ENCODE assay signal across 33 cellular contexts in the genomic region with DNA sequence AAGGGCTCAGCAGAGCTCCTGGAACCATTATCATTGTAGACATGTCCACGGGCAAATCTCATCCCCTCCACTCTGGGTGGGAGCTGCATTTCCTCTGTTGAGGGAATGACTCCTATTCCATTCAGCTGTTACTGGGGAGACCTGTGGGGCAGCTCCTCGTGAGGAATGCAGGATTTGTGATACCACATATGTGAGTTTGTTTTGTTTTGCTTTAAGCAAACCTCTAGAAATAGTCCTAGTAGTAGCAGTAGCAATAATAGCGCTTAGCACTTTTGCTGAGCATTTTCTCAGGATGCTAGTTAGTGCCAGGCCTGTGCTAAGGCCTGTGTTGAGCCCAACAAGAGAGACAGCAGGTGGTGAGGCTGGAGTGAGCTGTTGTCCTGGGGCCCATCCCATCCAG. TPM values are rescaled to one million over a fixed set of nuclear protein-coding genes. Genes with fewer than 3 reads are reported as not detected.
"Had no signal": no experiment of that assay in that cellular context is flagged by ENCODE, and none has a peak within 500 bp of the region (broad histone marks: within the 10 kb centered on the region; RNA-seq: fewer than 3 reads in every experiment).

No MANE protein-coding gene starts in this region.

- DNase-seq: activated CD4-positive, alpha-beta T cell treated with anti-CD3 and anti-CD28 coated beads for 36 hours; activated CD4-positive, alpha-beta T cell treated with anti-CD3 and anti-CD28 coated beads, Interleukin-2, amount 50 U/mL, for 4 hours; activated CD4-positive, CD25-positive, alpha-beta regulatory T cell; activated gamma-delta T cell treated with Interleukin-2 at 50 U/mL for 16 hours; activated naive CD4-positive, alpha-beta T cell treated with anti-CD3 and anti-CD28 coated beads, Interleukin-2, amount 50 U/mL, for 16 hours; activated T-cell treated with anti-CD3 and anti-CD28 coated beads, Interleukin-2, amount 50 U/mL, for 1 hour; dermis blood vessel endothelial cell; effector memory CD4-positive, alpha-beta T cell; gastrocnemius medialis; hippocampal formation; left cardiac atrium; left ventricle myocardium superior; mucosa of descending colon; naive B cell; pancreas; retina; small intestine; stimulated activated CD4-positive, alpha-beta T cell treated with anti-CD3 and anti-CD28 coated beads, Interleukin-4, amount 100 ng/mL, for 4 hours; stimulated activated CD8-positive, alpha-beta memory T cell treated with anti-CD3 and anti-CD28 coated beads, Interleukin-4, amount 100 ng/mL, for 48 hours; stimulated activated naive CD4-positive, alpha-beta T cell; testis; transverse colon; uterus had no signal

- H3K27ac Mint-ChIP-seq: activated CD4-positive, alpha-beta T cell treated with anti-CD3 and anti-CD28 coated beads for 36 hours; activated T-helper 1 cell treated with anti-CD3 and anti-CD28 coated beads, Interleukin-12 subunit alpha, Interleukin-12 subunit beta, Interleukin-2, Interleukin-4 antibody, amounts not matched to agents 30 ng/mL and 10 ng/mL and 1 ng/mL, durations not matched to agents 14 hours and 24 hours and 36 hours; naive B cell had no signal

- H3K4me1 Mint-ChIP-seq: activated CD4-positive, alpha-beta T cell treated with anti-CD3 and anti-CD28 coated beads for 36 hours had no signal

- H3K27me3 ChIP-seq: breast epithelium, pancreas, testis, uterus had no signal

- H3K4me3 ChIP-seq: breast epithelium, gastrocnemius medialis, mucosa of descending colon, pancreas, prostate gland, testis, transverse colon, uterus had no signal

- H3K9me3 ChIP-seq: breast epithelium, gastrocnemius medialis, mucosa of descending colon, pancreas, prostate gland, testis, transverse colon, uterus had no signal

- H3K4me3 Mint-ChIP-seq: activated CD4-positive, alpha-beta T cell treated with anti-CD3 and anti-CD28 coated beads for 36 hours; activated T-helper 1 cell treated with anti-CD3 and anti-CD28 coated beads, Interleukin-12 subunit alpha, Interleukin-12 subunit beta, Interleukin-2, Interleukin-4 antibody, amounts not matched to agents 30 ng/mL and 10 ng/mL and 1 ng/mL, durations not matched to agents 14 hours and 24 hours and 36 hours; central memory CD8-positive, alpha-beta T cell had no signal

- H3K27ac ChIP-seq: breast epithelium, gastrocnemius medialis, pancreas, prostate gland, testis, transverse colon, uterus had no signal

- H3K9me3 Mint-ChIP-seq: activated T-helper 1 cell treated with anti-CD3 and anti-CD28 coated beads, Interleukin-12 subunit alpha, Interleukin-12 subunit beta, Interleukin-2, Interleukin-4 antibody, amounts not matched to agents 30 ng/mL and 10 ng/mL and 1 ng/mL, durations not matched to agents 14 hours and 24 hours and 36 hours; central memory CD8-positive, alpha-beta T cell; naive B cell had no signal

- H3K36me3 ChIP-seq: breast epithelium, gastrocnemius medialis, pancreas, prostate gland, transverse colon, uterus had no signal

- H3K4me1 ChIP-seq: breast epithelium, gastrocnemius medialis, pancreas, prostate gland, testis, transverse colon, uterus had no signal

- H3K36me3 Mint-ChIP-seq: naive B cell had no signal

- ATAC-seq: activated CD4-positive, alpha-beta T cell treated with anti-CD3 and anti-CD28 coated beads for 36 hours; gastrocnemius medialis; left cardiac atrium; left ventricle myocardium superior; mucosa of descending colon; pancreas had no signal

RNA-seq across cellular contexts. Expression of a gene that starts 10.8 kb away (rescaled TPM):
- total RNA-seq: activated CD4-positive, alpha-beta T cell treated with anti-CD3 and anti-CD28 coated beads for 36 hours; activated T-helper 1 cell treated with anti-CD3 and anti-CD28 coated beads, Interleukin-12 subunit alpha, Interleukin-12 subunit beta, Interleukin-2, Interleukin-4 antibody, amounts not matched to agents 30 ng/mL and 10 ng/mL and 1 ng/mL, durations not matched to agents 14 hours and 24 hours and 36 hours; breast epithelium; dermis blood vessel endothelial cell; epithelial cell of proximal tubule; lung microvascular endothelial cell; mesenteric fat pad; mucosa of descending colon; T-helper 1 cell treated with Interleukin-12 subunit alpha and Interleukin-12 subunit beta and Interleukin-4 antibody, amounts not matched to agents 30 ng/mL and 1 ng/mL, for 36 hours; transverse colon; uterus had no signal
- polyA plus RNA-seq: keratinocyte, small intestine had no signal

RNA-seq across cellular contexts. Expression of a gene that starts 55.0 kb away (rescaled TPM):
- total RNA-seq: activated CD4-positive, alpha-beta T cell treated with anti-CD3 and anti-CD28 coated beads for 36 hours; activated T-helper 1 cell treated with anti-CD3 and anti-CD28 coated beads, Interleukin-12 subunit alpha, Interleukin-12 subunit beta, Interleukin-2, Interleukin-4 antibody, amounts not matched to agents 30 ng/mL and 10 ng/mL and 1 ng/mL, durations not matched to agents 14 hours and 24 hours and 36 hours; breast epithelium; dermis blood vessel endothelial cell; epithelial cell of proximal tubule; left cardiac atrium; left ventricle myocardium superior; lung microvascular endothelial cell; mesenteric fat pad; mucosa of descending colon; prostate gland; sciatic nerve; T-helper 1 cell treated with Interleukin-12 subunit alpha and Interleukin-12 subunit beta and Interleukin-4 antibody, amounts not matched to agents 30 ng/mL and 1 ng/mL, for 36 hours; testis; transverse colon; uterus had no signal
- polyA plus RNA-seq: keratinocyte, pancreas, small intestine had no signal
